In genomic region chr4:133555671-133556070, GRCh38 we compare ENCODE assay signal across 23 cellular contexts.
DNase-seq lines count a peak whose midpoint lies in the region; ATAC-seq and TF ChIP-seq lines count a peak whose summit lies in the region.
"Had no signal": no experiment of that assay in that cellular context is flagged by ENCODE, and none has a peak within 500 bp of the region (broad histone marks: within the 10 kb centered on the region; RNA-seq: fewer than 3 reads in every experiment).

No MANE protein-coding gene starts in this region.

- 35% methylated on average over 1 of the region's 1 CpG for WGBS in smooth muscle cell (ENCODE audit: low lambda C conversion rate)

- H3K79me2 ChIP-seq in fibroblast of lung (ENCODE audit: control insufficient read depth, insufficient read depth, low read length) (no peaks in the 10 kb centered on the region), smooth muscle cell (ENCODE audit: low read depth) (no peaks in the 10 kb centered on the region)

- peaks cover 7% of the 10 kb centered on the region; the same call in 1 of the 2 replicates for H3K4me1 Mint-ChIP-seq in HFFc6 (ENCODE audit: low read depth)
- H3K4me1 Mint-ChIP-seq: CD4-positive, alpha-beta memory T cell had no signal

- no peak overlapping the region for H3K27ac Mint-ChIP-seq in HFFc6
- H3K27ac Mint-ChIP-seq: CD4-positive, alpha-beta memory T cell had no signal

- DNase-seq in HFFc6 (peak; percentile 10), amniotic epithelial cell (ENCODE audit: low read depth) (peak; percentile 76), fibroblast of lung (ENCODE audit: low read depth in 2 of 2) (peak; percentile 42 to 81), smooth muscle cell (lab: John Stamatoyannopoulos, UW; ENCODE audit: unreplicated experiment) (no peak), NCI-H128 (lab: John Stamatoyannopoulos, UW; ENCODE audit: unreplicated experiment) (no peak), SIG-M5 (lab: John Stamatoyannopoulos, UW) (no peak)
- no peak for DNase-seq in activated T-cell treated with anti-CD3 and anti-CD28 coated beads, Interleukin-2, amount 50 U/mL, for 48 hours
- DNase-seq: ACHN; Caco-2; CD4-positive, alpha-beta memory T cell; DMS 273 treated with DMSO at 0.1 percent for 48 hours; DMS79 treated with DMSO at 0.1 percent for 48 hours; MV-4-11; NCI-H1105 treated with DMSO at 0.1 percent for 48 hours; NCI-H1694; NCI-H2081 treated with DMSO at 0.1 percent for 48 hours; NCI-H2171 treated with DMSO at 0.1 percent for 48 hours; NCI-H524 treated with DMSO at 0.1 percent for 48 hours; NCI-H82; Right ventricle myocardium superior had no signal

- no peaks in the 10 kb centered on the region for H3K36me3 ChIP-seq in fibroblast of lung (ENCODE audit: control insufficient read depth, insufficient read depth, low read length)
- no peaks in the 10 kb centered on the region for H3K36me3 ChIP-seq in smooth muscle cell (ENCODE audit: low read depth)
- H3K36me3 ChIP-seq: BLaER1 had no signal

- TF ChIP-seq CTCF in HFFc6 (IDR thresholded peaks at IDR 0.05) = no peak
- no peak for TF ChIP-seq CTCF in fibroblast of lung (conservative IDR thresholded peaks at IDR 0.05 in 1 of 2, IDR thresholded peaks at IDR 0.05 in 1 of 2; ENCODE audit: low read depth in 1 of 2, low read length in 2 of 2)
- TF ChIP-seq CTCF in smooth muscle cell (IDR thresholded peaks at IDR 0.05; ENCODE audit: borderline replicate concordance, insufficient read depth, poor library complexity, severe bottlenecking) = no peak

- no peaks in the 10 kb centered on the region for H3K4me1 ChIP-seq in fibroblast of lung (ENCODE audit: control insufficient read depth, extremely low read depth, insufficient read depth, low read length)
- no peaks in the 10 kb centered on the region for H3K4me1 ChIP-seq in smooth muscle cell (ENCODE audit: low read depth)
- H3K4me1 ChIP-seq: BLaER1, Caco-2 had no signal

- H3K9ac ChIP-seq in fibroblast of lung (ENCODE audit: insufficient read depth, low read length) (no peak overlapping the region), smooth muscle cell (ENCODE audit: low read depth) (no peak overlapping the region)
- H3K9ac ChIP-seq: BLaER1, KMS-11 had no signal

- no peak overlapping the region for H3K4me3 Mint-ChIP-seq in HFFc6
- H3K4me3 Mint-ChIP-seq: CD4-positive, alpha-beta memory T cell had no signal

- H3K4me2 ChIP-seq in fibroblast of lung (ENCODE audit: extremely low read depth, insufficient read depth, low read length) = no peak overlapping the region
- H3K4me2 ChIP-seq in smooth muscle cell = no peak overlapping the region
- H3K4me2 ChIP-seq: BLaER1, KMS-11 had no signal

- H3K27ac ChIP-seq in fibroblast of lung (ENCODE audit: insufficient read depth, low read length) (no peak overlapping the region), smooth muscle cell (ENCODE audit: low read depth) (no peak overlapping the region)
- H3K27ac ChIP-seq: BLaER1, KMS-11 had no signal

- H4K20me1 ChIP-seq in fibroblast of lung (ENCODE audit: control insufficient read depth, extremely low read depth, insufficient read depth, low read length) (no peaks in the 10 kb centered on the region), smooth muscle cell (ENCODE audit: low read depth) (no peaks in the 10 kb centered on the region)
- H4K20me1 ChIP-seq: BLaER1 had no signal

- H2AFZ ChIP-seq in fibroblast of lung (ENCODE audit: low read length) = no peak overlapping the region
- peak overlapping the region; percentile 72 for H2AFZ ChIP-seq in smooth muscle cell (ENCODE audit: low read depth)

- no peak overlapping the region for H3K4me3 ChIP-seq in fibroblast of lung (replicated peaks in 1 of 4; ENCODE audit: control extremely low read depth in 1 of 4, insufficient read depth in 1 of 4, low read depth in 3 of 4, low read length in 4 of 4)
- H3K4me3 ChIP-seq in smooth muscle cell = no peak overlapping the region
- H3K4me3 ChIP-seq: BLaER1 had no signal

- peaks cover 1% of the 10 kb centered on the region for H3K27me3 Mint-ChIP-seq in HFFc6 (ENCODE audit: insufficient read depth)
- H3K27me3 Mint-ChIP-seq: CD4-positive, alpha-beta memory T cell had no signal

- H3K9me3 Mint-ChIP-seq in HFFc6 = no peaks in the 10 kb centered on the region

- ATAC-seq in HG02870 (IDR thresholded peaks at IDR 0.05; ENCODE audit: unreplicated experiment) = no peak

- H3K9me3 ChIP-seq in fibroblast of lung (ENCODE audit: control insufficient read depth, insufficient read depth, low read depth, low read length) (no peaks in the 10 kb centered on the region), smooth muscle cell (replicated peaks; ENCODE audit: low read depth) (no peaks in the 10 kb centered on the region)
- H3K9me3 ChIP-seq: BLaER1, Caco-2 had no signal

- H3F3A ChIP-seq in smooth muscle cell (ENCODE audit: low read depth) = no peaks in the 10 kb centered on the region

- no peaks in the 10 kb centered on the region for H3K36me3 Mint-ChIP-seq in HFFc6 (ENCODE audit: low read depth)
- H3K36me3 Mint-ChIP-seq: CD4-positive, alpha-beta memory T cell had no signal

- no peaks in the 10 kb centered on the region for H3K27me3 ChIP-seq in fibroblast of lung (ENCODE audit: control insufficient read depth, insufficient read depth, low read length)
- H3K27me3 ChIP-seq in smooth muscle cell (ENCODE audit: low read depth) = no peaks in the 10 kb centered on the region
- H3K27me3 ChIP-seq: BLaER1 had no signal

Comparison
In these comparisons a context has a peak if more than half of its experiments do, and no peak if none do; other contexts are left out.
1. DNase-seq: peak in HFFc6 (single experiment), amniotic epithelial cell (single experiment) and fibroblast of lung (2 of 2); none in smooth muscle cell (single experiment), activated T-cell treated with anti-CD3 and anti-CD28 coated beads, Interleukin-2, amount 50 U/mL, for 48 hours (0 of 2), NCI-H128 (single experiment) and SIG-M5 (single experiment).